In genomic region chr3:188164248-188164687, GRCh38 we compare ENCODE assay signal across 11 cellular contexts. TPM values are rescaled to one million over a fixed set of nuclear protein-coding genes. Genes with fewer than 3 reads are reported as not detected.
DNase-seq lines count a peak whose midpoint lies in the region; ATAC-seq, FAIRE-seq and TF ChIP-seq lines count a peak whose summit lies in the region.
"Had no signal": no experiment of that assay in that cellular context is flagged by ENCODE, and none has a peak within 500 bp of the region (broad histone marks: within the 10 kb centered on the region; RNA-seq: fewer than 3 reads in every experiment).

No MANE protein-coding gene starts in this region.

- H3K27me3 ChIP-seq in CD8-positive, alpha-beta memory T cell (ENCODE audit: insufficient read depth, low read length, poor library complexity, severe bottlenecking) = no peaks in the 10 kb centered on the region
- H3K27me3 ChIP-seq in bronchial epithelial cell (ENCODE audit: control insufficient read depth, insufficient read depth, low read length) (no peaks in the 10 kb centered on the region), tibial nerve (no peaks in the 10 kb centered on the region)
- H3K27me3 ChIP-seq: heart right ventricle, vagina had no signal

- peak in 1 of 3 donors; percentile 47 for ATAC-seq in natural killer cell
- ATAC-seq in GM21717 (IDR thresholded peaks at IDR 0.05; ENCODE audit: unreplicated experiment) = no peak
- ATAC-seq in HG03039 (IDR thresholded peaks at IDR 0.05; ENCODE audit: unreplicated experiment) = no peak
- ATAC-seq: heart right ventricle had no signal

- TF ChIP-seq POLR2A in tibial nerve (IDR thresholded peaks at IDR 0.05) = no peak

- no peaks in the 10 kb centered on the region for H3K27me3 Mint-ChIP-seq in CD8-positive, alpha-beta memory T cell
- no peaks in the 10 kb centered on the region for H3K27me3 Mint-ChIP-seq in natural killer cell (ENCODE audit: low read depth in 2 of 2)

- no peak for TF ChIP-seq EP300 in tibial nerve (IDR thresholded peaks at IDR 0.05)

- no peak overlapping the region for H3K27ac ChIP-seq in CD8-positive, alpha-beta memory T cell (ENCODE audit: low read depth, low read length)
- peak overlapping the region in 1 of 4 donors; percentile 32 for H3K27ac ChIP-seq in tibial nerve
- H3K27ac ChIP-seq: vagina had no signal

- no peak overlapping the region for H3K4me3 ChIP-seq in CD8-positive, alpha-beta memory T cell (ENCODE audit: low read length)
- H3K4me3 ChIP-seq in bronchial epithelial cell (ENCODE audit: low read depth, low read length) (no peak overlapping the region), tibial nerve (no peak overlapping the region)
- H3K4me3 ChIP-seq: heart right ventricle, vagina had no signal

- peaks cover 41 to 61% (median 55%) of the 10 kb centered on the region in 3 donors for H3K4me1 Mint-ChIP-seq in CD8-positive, alpha-beta memory T cell
- H3K4me1 Mint-ChIP-seq in natural killer cell = peaks cover 51 to 55% of the 10 kb centered on the region in 2 donors

- FAIRE-seq in bronchial epithelial cell (lab: Jason Lieb, UNC) = no peak
- FAIRE-seq: H1 had no signal

- no peaks in the 10 kb centered on the region for H3K9me3 ChIP-seq in CD8-positive, alpha-beta memory T cell (ENCODE audit: low read length)
- H3K9me3 ChIP-seq in tibial nerve = no peaks in the 10 kb centered on the region
- H3K9me3 ChIP-seq: heart right ventricle, vagina had no signal

- intact Hi-C loops in natural killer cell (cut with micrococcal nuclease) = no loop called here

- H3K36me3 ChIP-seq in CD8-positive, alpha-beta memory T cell (ENCODE audit: insufficient read depth, low read length) = no peaks in the 10 kb centered on the region
- H3K36me3 ChIP-seq in bronchial epithelial cell (ENCODE audit: control insufficient read depth, insufficient read depth, low read length) = no peaks in the 10 kb centered on the region
- peaks cover 0 to 4% (median 0%) of the 10 kb centered on the region in 3 donors for H3K36me3 ChIP-seq in tibial nerve
- H3K36me3 ChIP-seq: vagina had no signal

- peak overlapping the region; percentile 5 to 81 (median 54) for H3K27ac Mint-ChIP-seq in CD8-positive, alpha-beta memory T cell
- H3K27ac Mint-ChIP-seq in natural killer cell = peak overlapping the region; percentile 49 to 59

- no peak for DNase-seq in CD8-positive, alpha-beta memory T cell
- DNase-seq in OCI-M1 (lab: John Stamatoyannopoulos, UW) = peak; percentile 9
- peak; percentile 77 for DNase-seq in bronchial epithelial cell (ENCODE audit: low read depth)
- no peak for DNase-seq in natural killer cell
- no peak for DNase-seq in tibial nerve (ENCODE audit: low spot score in 2 of 2)
- DNase-seq in NCI-H2227 treated with DMSO at 0.1 percent for 48 hours (lab: John Stamatoyannopoulos, UW) = no peak
- DNase-seq: heart right ventricle had no signal

- CTCF ChIA-PET in CD8-positive, alpha-beta memory T cell (lab: Charles Lee) = interaction anchor here (1.0 to 2.0 kb wide), 2 partner anchors 121 to 417 kb away, joined by 3 to 6 read pairs; no protein-coding TSS in a partner anchor

- peak overlapping the region; percentile 6 to 62 (median 24) for H3K4me3 Mint-ChIP-seq in CD8-positive, alpha-beta memory T cell
- H3K4me3 Mint-ChIP-seq in natural killer cell = peak overlapping the region; percentile 29

- no peak for TF ChIP-seq CTCF in bronchial epithelial cell (IDR thresholded peaks at IDR 0.05; ENCODE audit: insufficient read depth, low read length, severe bottlenecking)
- no peak for TF ChIP-seq CTCF in natural killer cell (IDR thresholded peaks at IDR 0.05)
- no peak for TF ChIP-seq CTCF in tibial nerve (IDR thresholded peaks at IDR 0.05)

- peaks cover 23% of the 10 kb centered on the region for H3K4me1 ChIP-seq in CD8-positive, alpha-beta memory T cell (ENCODE audit: insufficient read depth, low read length)
- peaks cover 0 to 39% (median 12%) of the 10 kb centered on the region in 4 donors for H3K4me1 ChIP-seq in tibial nerve

- WGBS in tibial nerve, 2 donors = 40 to 43% methylated on average over 2 of the region's 2 CpGs

- no peaks in the 10 kb centered on the region for H3K9me3 Mint-ChIP-seq in CD8-positive, alpha-beta memory T cell
- no peaks in the 10 kb centered on the region for H3K9me3 Mint-ChIP-seq in natural killer cell

- peaks cover 0 to 6% (median 0%) of the 10 kb centered on the region in 3 donors for H3K36me3 Mint-ChIP-seq in CD8-positive, alpha-beta memory T cell
- no peaks in the 10 kb centered on the region for H3K36me3 Mint-ChIP-seq in natural killer cell

- POLR2A ChIA-PET in CD8-positive, alpha-beta memory T cell (lab: Charles Lee) = no interaction called here

RNA-seq across cellular contexts. Expression of gene LPP, which starts 10.3 kb away (rescaled TPM):
- total RNA-seq in CD8-positive, alpha-beta memory T cell = 10 to 100 TPM; 13.4 to 18.0 TPM
- polyA plus RNA-seq in CD8-positive, alpha-beta memory T cell = 23.5 TPM
- total RNA-seq in bronchial epithelial cell (14.2 and 19.5 TPM in 2 replicates), natural killer cell (100 to 1,000 TPM; 137 to 163 (median 149) TPM), tibial nerve (100 to 1,000 TPM; 183 to 293 (median 242) TPM)

Comparison
In these comparisons a context has a peak if more than half of its experiments do, and no peak if none do; other contexts are left out.
1. DNase-seq: peak in OCI-M1 (single experiment) and bronchial epithelial cell (single experiment); none in CD8-positive, alpha-beta memory T cell (0 of 5), natural killer cell (single experiment), tibial nerve (0 of 2) and NCI-H2227 treated with DMSO at 0.1 percent for 48 hours (single experiment).